Comparison of ENCODE assay signal across 8 cellular contexts in the genomic region with DNA sequence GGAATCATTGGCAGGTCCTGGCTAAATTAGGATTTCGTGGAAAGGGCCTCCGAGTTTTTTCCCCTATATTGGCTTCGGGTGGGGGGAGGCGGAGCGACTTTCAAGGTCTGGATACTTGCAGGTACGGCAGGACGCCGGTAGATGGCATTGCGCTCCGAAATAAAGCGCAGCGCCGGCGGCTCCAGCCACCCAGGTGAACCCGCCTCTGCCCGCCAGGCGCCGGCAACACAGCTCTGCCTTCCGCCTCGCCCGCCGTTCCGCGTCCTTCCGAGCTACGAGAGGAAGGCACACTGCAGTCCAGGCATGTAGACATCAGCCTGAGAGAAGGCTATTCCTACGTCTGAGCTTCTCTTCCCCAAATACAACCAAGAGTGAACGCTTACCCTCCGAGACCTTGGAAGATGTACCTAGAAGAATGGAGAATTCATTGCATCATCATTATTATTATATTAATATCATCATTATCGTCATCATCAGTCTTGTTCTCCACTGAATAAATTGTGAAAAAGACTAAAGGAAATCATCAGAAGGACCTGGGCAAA.
DNase-seq lines count a peak whose midpoint lies in the region; ATAC-seq and TF ChIP-seq lines count a peak whose summit lies in the region.

No MANE protein-coding gene starts in this region.

- H3K36me3 ChIP-seq in neutrophil (no peaks in the 10 kb centered on the region), subcutaneous abdominal adipose tissue (ENCODE audit: control insufficient read depth in 5 of 5, insufficient read depth in 5 of 5, low read length in 5 of 5) (no peaks in the 10 kb centered on the region)

- DNase-seq in EH (ENCODE audit: low read depth) (peak; percentile 70), H4 (ENCODE audit: low spot score) (peak; percentile 83), Kasumi-1 (lab: John Stamatoyannopoulos, UW) (peak; percentile 53 to 57), RKO (ENCODE audit: low spot score) (peak; percentile 87), foreskin keratinocyte (peak; percentile 68 to 85)
- DNase-seq in activated effector memory CD4-positive, alpha-beta T cell treated with anti-CD3 and anti-CD28 coated beads, Interleukin-2, amount 50 U/mL, for 16 hours = peak; percentile 87

- no peaks in the 10 kb centered on the region for H3K4me1 ChIP-seq in foreskin keratinocyte
- peaks cover 39 to 49% of the 10 kb centered on the region in 2 experiments for H3K4me1 ChIP-seq in neutrophil (ENCODE audit: control insufficient read depth in 1 of 2, insufficient read depth in 1 of 2, low read depth in 1 of 2, low read length in 1 of 2)
- H3K4me1 ChIP-seq in subcutaneous abdominal adipose tissue (ENCODE audit: control insufficient read depth in 5 of 5, insufficient read depth in 5 of 5, low read length in 5 of 5) = peaks cover 0 to 25% (median 21%) of the 10 kb centered on the region in 5 donors

- peak overlapping the region in 1 of 5 donors; percentile 59 for H3K9ac ChIP-seq in subcutaneous abdominal adipose tissue (ENCODE audit: low read length in 5 of 5)

- H3K27ac ChIP-seq in foreskin keratinocyte (no peak overlapping the region), neutrophil (no peak overlapping the region), subcutaneous abdominal adipose tissue (ENCODE audit: low read depth, low read length) (peak overlapping the region; percentile 76)

- H3K4me3 ChIP-seq in neutrophil (ENCODE audit: low read depth in 1 of 2, low read length in 1 of 2) = peak overlapping the region; percentile 6 to 25
- peak overlapping the region in 3 of 5 donors; percentile 8 to 49 (median 47) for H3K4me3 ChIP-seq in subcutaneous abdominal adipose tissue (ENCODE audit: low read depth in 1 of 5, low read length in 5 of 5)

- H3K9me3 ChIP-seq in neutrophil = no peaks in the 10 kb centered on the region
- peaks cover 0 to 6% (median 0%) of the 10 kb centered on the region in 5 donors for H3K9me3 ChIP-seq in subcutaneous abdominal adipose tissue (ENCODE audit: control insufficient read depth in 5 of 5, low read length in 5 of 5)

- TF ChIP-seq CTCF in foreskin keratinocyte (conservative IDR thresholded peaks at IDR 0.05) (peak; percentile 97), neutrophil (IDR thresholded peaks at IDR 0.05) (peak; percentile 46)

- ATAC-seq in foreskin keratinocyte = peak; percentile 89

- peaks cover 41% of the 10 kb centered on the region for H3K27me3 ChIP-seq in foreskin keratinocyte
- H3K27me3 ChIP-seq in neutrophil = peaks cover 73% of the 10 kb centered on the region
- peaks cover 21 to 41% (median 35%) of the 10 kb centered on the region in 5 donors for H3K27me3 ChIP-seq in subcutaneous abdominal adipose tissue (ENCODE audit: control insufficient read depth in 5 of 5, insufficient read depth in 4 of 5, low read length in 5 of 5)
